In genomic region chr15:81182746-81183402, GRCh38 we compare ENCODE assay signal across 12 cellular contexts. TPM values are rescaled to one million over a fixed set of nuclear protein-coding genes. Genes with fewer than 3 reads are reported as not detected.
DNase-seq lines count a peak whose midpoint lies in the region; ATAC-seq, FAIRE-seq and TF ChIP-seq lines count a peak whose summit lies in the region.
"Had no signal": no experiment of that assay in that cellular context is flagged by ENCODE, and none has a peak within 500 bp of the region (broad histone marks: within the 10 kb centered on the region; RNA-seq: fewer than 3 reads in every experiment).

No MANE protein-coding gene starts in this region.

- no peak overlapping the region for H3K9ac ChIP-seq in kidney (ENCODE audit: low read length in 2 of 2)

- H3K27ac ChIP-seq in HEK293 (ENCODE audit: extremely low read depth, low read depth, low read length) (no peak overlapping the region), kidney (ENCODE audit: low read depth in 2 of 2, low read length in 2 of 2) (no peak overlapping the region), stomach (peak overlapping the region; percentile 28 to 71 (median 58))

- TF ChIP-seq CTCF in HEK293 (tag by site-specific recombination; IDR thresholded peaks at IDR 0.05) (no peak), choroid plexus epithelial cell (conservative IDR thresholded peaks at IDR 0.05; ENCODE audit: low read depth, low read length) (peak; percentile 36), kidney (IDR thresholded peaks at IDR 0.05; ENCODE audit: borderline replicate concordance, extremely low read depth, insufficient read depth) (no peak), stomach (IDR thresholded peaks at IDR 0.05) (no peak), GM10248 (IDR thresholded peaks at IDR 0.05; ENCODE audit: control extremely low read depth, extremely low read depth, low read depth, missing control alignments) (no peak)

- H3K9me3 ChIP-seq in HEK293 (ENCODE audit: control insufficient read depth, insufficient read depth, low read depth, low read length) (no peaks in the 10 kb centered on the region), kidney (ENCODE audit: control insufficient read depth in 1 of 2, low read length in 2 of 2) (no peaks in the 10 kb centered on the region), stomach (no peaks in the 10 kb centered on the region)

- POLR2A ChIA-PET in HEK293 (lab: Yijun Ruan, JAX) = no interaction called here
- POLR2A ChIA-PET in GM10248 (lab: Yijun Ruan, JAX) = no interaction called here

- H3K4me3 ChIP-seq in HEK293 (ENCODE audit: low read depth, low read length) (no peak overlapping the region), choroid plexus epithelial cell (ENCODE audit: low read depth, low read length) (peak overlapping the region; percentile 24), kidney (ENCODE audit: low read length in 2 of 2) (peak overlapping the region; percentile 34 to 46), stomach (peak overlapping the region; percentile 10 to 47 (median 35))

- H3K36me3 ChIP-seq in HEK293 (ENCODE audit: control insufficient read depth in 2 of 2, insufficient read depth in 1 of 2, low read length in 2 of 2) = no peaks in the 10 kb centered on the region
- H3K36me3 ChIP-seq in kidney (ENCODE audit: control insufficient read depth in 1 of 2, insufficient read depth in 2 of 2, low read length in 2 of 2) = no peaks in the 10 kb centered on the region
- no peaks in the 10 kb centered on the region for H3K36me3 ChIP-seq in stomach

- H3K4me1 ChIP-seq in HEK293 (ENCODE audit: control insufficient read depth, insufficient read depth, low read length) (no peaks in the 10 kb centered on the region), kidney (ENCODE audit: control insufficient read depth in 1 of 2, insufficient read depth in 1 of 2, low read depth in 1 of 2, low read length in 2 of 2) (no peaks in the 10 kb centered on the region), stomach (peaks cover 0 to 23% (median 8%) of the 10 kb centered on the region in 4 donors)

- DNase-seq in choroid plexus epithelial cell (ENCODE audit: low read depth) (no peak), kidney (no peak), stomach (no peak), occipital lobe (lab: John Stamatoyannopoulos, UW) (no peak), NCI-H526 treated with DMSO at 0.1 percent for 48 hours (lab: John Stamatoyannopoulos, UW) (no peak), GM10248 (ENCODE audit: extremely low spot score) (no peak)
- DNase-seq: activated CD8-positive, alpha-beta T cell treated with anti-CD3 and anti-CD28 coated beads for 36 hours; effector memory CD4-positive, alpha-beta T cell; NCI-H69 had no signal

- CTCF ChIA-PET in HEK293 (lab: Yijun Ruan, JAX) = interaction anchor here (0.5 to 1.1 kb wide), 3 partner anchors 33 to 38 kb away, joined by 3 read pairs; no protein-coding TSS in a partner anchor
- CTCF ChIA-PET in GM10248 (lab: Yijun Ruan, JAX) = interaction anchor here (1.1 to 2.0 kb wide), 2 partner anchors 9 to 83 kb away, joined by 3 to 5 read pairs; no protein-coding TSS in a partner anchor

- 33 to 54% (median 42%) methylated on average over 9 to 13 of the region's 13 CpGs for WGBS in stomach, 5 donors

- TF ChIP-seq POLR2A in stomach (IDR thresholded peaks at IDR 0.05) = no peak

- TF ChIP-seq EP300 in stomach (IDR thresholded peaks at IDR 0.05) = no peak

- intact Hi-C loops in kidney (cut with DNase I) (no loop called here), stomach (cut with DNase I; ENCODE audit: low total_unique reads) (no loop called here)

- no peak for FAIRE-seq in kidney (lab: Jason Lieb, UNC)

- ATAC-seq in GM18867 (IDR thresholded peaks at IDR 0.05; ENCODE audit: unreplicated experiment) = no peak
- ATAC-seq: activated CD8-positive, alpha-beta T cell treated with anti-CD3 and anti-CD28 coated beads for 36 hours had no signal

- peaks cover 0 to 8% (median 0%) of the 10 kb centered on the region in 3 donors for H3K27me3 ChIP-seq in stomach

TF ChIP-seq in HEK293, 187 proteins besides CTCF, POLR2A, EP300 and RAD21:
- TF ChIP-seq ZNF791 (tag by site-specific recombination; IDR thresholded peaks at IDR 0.05) (no peak), ZSCAN4 (tag by site-specific recombination; IDR thresholded peaks at IDR 0.05) (peak; percentile 56; the same call in 1 of the 2 replicates), MEIS1 (CRISPR knock-in tag; IDR thresholded peaks at IDR 0.05; ENCODE audit: borderline replicate concordance) (no peak)
TF ChIP-seq in HEK293: peak in this region for 1.

RNA-seq across cellular contexts. Expression of gene IL16, which starts 13.8 kb away (rescaled TPM):
- total RNA-seq in kidney (19.9 TPM), stomach (10 to 100 TPM in 3 of 5 donors, 1 to 10 TPM in 2; 4.9 to 21.0 (median 13.3) TPM), occipital lobe (0.62 TPM)
- polyA plus RNA-seq in kidney (ENCODE audit: insufficient read depth, low read depth, low replicate concordance) (1.4 TPM), stomach (10 to 100 TPM in 1 of 3 donors, 1 to 10 TPM in 2; 5.8 to 10.2 (median 6.9) TPM)

RNA-seq across cellular contexts. Expression of gene CFAP161, which starts 48.8 kb away (rescaled TPM):
- 0.50 TPM for total RNA-seq in kidney
- not detected for polyA plus RNA-seq in kidney (ENCODE audit: insufficient read depth, low read depth, low replicate concordance)
- 1 to 10 TPM in 1 of 5 donors, not detected in 4; 2.6 TPM for total RNA-seq in stomach
- polyA plus RNA-seq in stomach = under 1 TPM in 1 of 3 donors, not detected in 2; 0.19 TPM
- total RNA-seq in occipital lobe = 2.7 TPM
- total RNA-seq: activated CD8-positive, alpha-beta T cell treated with anti-CD3 and anti-CD28 coated beads for 36 hours; activated naive CD4-positive, alpha-beta T cell treated with anti-CD3 and anti-CD28 coated beads, Interleukin-2, amount 50 U/mL, for 72 hours had no signal

Comparison
In these comparisons a context has a peak if more than half of its experiments do, and no peak if none do; other contexts are left out.
1. H3K27ac ChIP-seq: peak in stomach (5 of 5); none in HEK293 (single experiment) and kidney (0 of 2).